Comparison of ENCODE assay signal across 30 cellular contexts in the genomic region with DNA sequence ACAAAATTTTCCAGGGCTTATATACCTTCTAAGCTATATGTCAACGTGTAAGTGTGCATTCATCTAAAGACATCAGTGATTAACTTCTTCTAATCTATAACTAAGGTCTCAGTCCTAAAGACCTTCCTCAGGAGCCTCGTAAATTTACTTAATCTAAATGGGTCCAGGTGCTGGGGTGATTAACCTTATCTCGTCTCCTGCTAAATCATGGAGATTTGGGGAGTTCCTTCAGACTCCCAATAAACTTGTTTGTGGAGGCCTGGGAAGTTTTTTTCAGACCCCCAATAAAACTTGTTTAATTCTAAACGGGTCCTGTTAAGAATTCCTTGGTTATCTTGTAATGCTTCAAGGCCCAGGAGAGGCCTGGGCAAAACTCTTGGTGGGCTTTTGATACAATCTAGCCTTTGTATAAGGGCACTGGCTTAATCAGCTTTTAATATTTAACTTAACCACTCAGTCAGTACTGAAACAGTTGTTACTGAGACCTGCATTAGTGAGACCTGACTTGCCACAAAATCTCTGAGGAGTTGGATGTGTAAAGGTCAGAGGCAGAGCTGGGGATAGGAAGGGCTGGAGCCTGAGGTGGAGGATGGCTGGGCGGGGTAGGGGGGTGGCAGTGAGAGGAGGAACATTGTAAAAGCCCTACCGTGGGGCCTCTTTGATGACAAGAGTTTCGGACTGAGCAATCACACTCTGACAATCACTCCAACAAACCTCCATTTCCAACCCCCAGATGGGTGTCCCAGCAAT. TPM values are rescaled to one million over a fixed set of nuclear protein-coding genes. Genes with fewer than 3 reads are reported as not detected.
DNase-seq lines count a peak whose midpoint lies in the region; ATAC-seq, FAIRE-seq and TF ChIP-seq lines count a peak whose summit lies in the region.
"Had no signal": no experiment of that assay in that cellular context is flagged by ENCODE, and none has a peak within 500 bp of the region (broad histone marks: within the 10 kb centered on the region; RNA-seq: fewer than 3 reads in every experiment).

No MANE protein-coding gene starts in this region.

- DNase-seq in HuH-7.5 (ENCODE audit: low spot score) (peak; percentile 43), kidney (no peak), nephron progenitor cell (no peak), mucosa of gallbladder (ENCODE audit: low spot score) (no peak), NOMO-1 (lab: John Stamatoyannopoulos, UW; ENCODE audit: unreplicated experiment in 2 of 2) (no peak)
- DNase-seq in activated naive CD4-positive, alpha-beta T cell treated with anti-CD3 and anti-CD28 coated beads for 36 hours, result no peak
- DNase-seq: activated CD4-positive, alpha-beta T cell treated with anti-CD3 and anti-CD28 coated beads, Interleukin-2, amount 10 ng/mL, durations not matched to agents 7 days and 5 days; activated effector memory CD4-positive, alpha-beta T cell treated with anti-CD3 and anti-CD28 coated beads, Interleukin-2, amount 50 U/mL, for 16 hours; cortex of kidney; heart right ventricle; HFFc6; immature natural killer cell; mammary epithelial cell; natural killer cell; NCI-H1930; NCI-H345; stimulated activated CD4-positive, alpha-beta T cell treated with anti-CD3 and anti-CD28 coated beads, Interleukin-2, amount 100 ng/mL, for 48 hours had no signal

- TF ChIP-seq CTCF in 22Rv1 (IDR thresholded peaks at IDR 0.05) (no peak), kidney (IDR thresholded peaks at IDR 0.05; ENCODE audit: borderline replicate concordance, extremely low read depth, insufficient read depth) (no peak), nephron progenitor cell (IDR thresholded peaks at IDR 0.05) (no peak)

- peaks cover 13 to 26% of the 10 kb centered on the region in 2 donors for H3K4me1 ChIP-seq in kidney (ENCODE audit: control insufficient read depth in 1 of 2, insufficient read depth in 1 of 2, low read depth in 1 of 2, low read length in 2 of 2)
- H3K4me1 ChIP-seq: BLaER1 treated with 17β-estradiol and CSF1 and Interleukin-3, amounts not matched to agents 10 nM and 100 nM had no signal

- H3K36me3 Mint-ChIP-seq in nephron progenitor cell (ENCODE audit: low read depth), result no peaks in the 10 kb centered on the region
- no peaks in the 10 kb centered on the region for H3K36me3 Mint-ChIP-seq in activated naive CD4-positive, alpha-beta T cell treated with anti-CD3 and anti-CD28 coated beads for 36 hours (ENCODE audit: low read depth)
- H3K36me3 Mint-ChIP-seq: immature natural killer cell, natural killer cell had no signal

- peaks cover 4% of the 10 kb centered on the region for H3K9me3 Mint-ChIP-seq in nephron progenitor cell
- H3K9me3 Mint-ChIP-seq in activated naive CD4-positive, alpha-beta T cell treated with anti-CD3 and anti-CD28 coated beads for 36 hours, result no peaks in the 10 kb centered on the region
- H3K9me3 Mint-ChIP-seq: activated CD4-positive, alpha-beta T cell treated with anti-CD3 and anti-CD28 coated beads, Interleukin-2, amount 10 ng/mL, durations not matched to agents 7 days and 5 days; HFFc6; natural killer cell; T-helper 1 cell treated with Interleukin-12 subunit alpha and Interleukin-12 subunit beta and Interleukin-4 antibody, amounts not matched to agents 30 μg/mL and 1 μg/mL, for 36 hours had no signal

- H3K27ac Mint-ChIP-seq in nephron progenitor cell, result peak overlapping the region; percentile 37
- H3K27ac Mint-ChIP-seq in activated naive CD4-positive, alpha-beta T cell treated with anti-CD3 and anti-CD28 coated beads for 36 hours, result no peak overlapping the region
- H3K27ac Mint-ChIP-seq: activated CD4-positive, alpha-beta T cell treated with anti-CD3 and anti-CD28 coated beads, Interleukin-2, amount 10 ng/mL, durations not matched to agents 7 days and 5 days; HFFc6; immature natural killer cell; natural killer cell; T-helper 1 cell treated with Interleukin-12 subunit alpha and Interleukin-12 subunit beta and Interleukin-4 antibody, amounts not matched to agents 30 μg/mL and 1 μg/mL, for 36 hours had no signal

- H3K4me3 ChIP-seq in kidney (ENCODE audit: low read length in 2 of 2), result no peak overlapping the region
- H3K4me3 ChIP-seq: BLaER1 treated with 17β-estradiol and CSF1 and Interleukin-3, amounts not matched to agents 10 nM and 100 nM; heart right ventricle; K562; Peyer's patch; SJSA1 had no signal

- H3K9ac ChIP-seq in kidney (ENCODE audit: low read length in 2 of 2), result no peak overlapping the region
- H3K9ac ChIP-seq: BLaER1 treated with 17β-estradiol and CSF1 and Interleukin-3, amounts not matched to agents 10 nM and 100 nM had no signal

- no peak overlapping the region for H3K4me3 Mint-ChIP-seq in nephron progenitor cell
- no peak overlapping the region for H3K4me3 Mint-ChIP-seq in activated naive CD4-positive, alpha-beta T cell treated with anti-CD3 and anti-CD28 coated beads for 36 hours
- H3K4me3 Mint-ChIP-seq: activated CD4-positive, alpha-beta T cell treated with anti-CD3 and anti-CD28 coated beads, Interleukin-2, amount 10 ng/mL, durations not matched to agents 7 days and 5 days; HFFc6; immature natural killer cell; natural killer cell; T-helper 1 cell treated with Interleukin-12 subunit alpha and Interleukin-12 subunit beta and Interleukin-4 antibody, amounts not matched to agents 30 μg/mL and 1 μg/mL, for 36 hours had no signal

- no peak for FAIRE-seq in kidney (lab: Jason Lieb, UNC)
- FAIRE-seq: bronchial epithelial cell, K562 had no signal

- peaks cover 3% of the 10 kb centered on the region for H3K27me3 Mint-ChIP-seq in nephron progenitor cell (ENCODE audit: low read depth, poor library complexity)
- H3K27me3 Mint-ChIP-seq in activated naive CD4-positive, alpha-beta T cell treated with anti-CD3 and anti-CD28 coated beads for 36 hours (ENCODE audit: low read depth), result no peaks in the 10 kb centered on the region

- H3K27ac ChIP-seq in 22Rv1 (peak overlapping the region; percentile 47), kidney (ENCODE audit: low read depth in 2 of 2, low read length in 2 of 2) (peak overlapping the region; percentile 71 to 82)
- H3K27ac ChIP-seq: BLaER1 treated with 17β-estradiol and CSF1 and Interleukin-3, amounts not matched to agents 10 nM and 100 nM; SJSA1 had no signal

- CTCF ChIA-PET in activated naive CD4-positive, alpha-beta T cell treated with anti-CD3 and anti-CD28 coated beads for 36 hours (lab: Charles Lee), result interaction anchor here (1.9 kb wide), 1 partner anchor 30 kb away, joined by 4 read pairs; no protein-coding TSS in a partner anchor

- intact Hi-C loops in kidney (cut with DNase I), result no loop called here
- intact Hi-C loops in activated naive CD4-positive, alpha-beta T cell treated with anti-CD3 and anti-CD28 coated beads for 36 hours (cut with micrococcal nuclease), result no loop called here

- no peaks in the 10 kb centered on the region for H3K9me3 ChIP-seq in kidney (ENCODE audit: control insufficient read depth in 1 of 2, low read length in 2 of 2)
- H3K9me3 ChIP-seq: BLaER1 treated with 17β-estradiol and CSF1 and Interleukin-3, amounts not matched to agents 10 nM and 100 nM; heart right ventricle; Peyer's patch; SJSA1 had no signal

- H3K4me1 Mint-ChIP-seq in nephron progenitor cell, result peaks cover 41% of the 10 kb centered on the region
- H3K4me1 Mint-ChIP-seq in activated naive CD4-positive, alpha-beta T cell treated with anti-CD3 and anti-CD28 coated beads for 36 hours (ENCODE audit: low read depth), result no peaks in the 10 kb centered on the region
- H3K4me1 Mint-ChIP-seq: activated CD4-positive, alpha-beta T cell treated with anti-CD3 and anti-CD28 coated beads, Interleukin-2, amount 10 ng/mL, durations not matched to agents 7 days and 5 days; immature natural killer cell; natural killer cell had no signal

- no peaks in the 10 kb centered on the region for H3K36me3 ChIP-seq in kidney (ENCODE audit: control insufficient read depth in 1 of 2, insufficient read depth in 2 of 2, low read length in 2 of 2)
- H3K36me3 ChIP-seq: BLaER1 treated with 17β-estradiol and CSF1 and Interleukin-3, amounts not matched to agents 10 nM and 100 nM; heart right ventricle; Peyer's patch; SJSA1 had no signal

- ATAC-seq in GM21786 (IDR thresholded peaks at IDR 0.05; ENCODE audit: unreplicated experiment), result no peak
- ATAC-seq: K562, natural killer cell had no signal

RNA-seq across cellular contexts. Expression of gene HMGCS2, which starts 6.2 kb away (rescaled TPM):
- total RNA-seq in kidney, result 3.9 TPM
- 163 TPM for polyA plus RNA-seq in kidney (ENCODE audit: insufficient read depth, low read depth, low replicate concordance)
- 22.1 TPM for total RNA-seq in mucosa of gallbladder
- not detected for total RNA-seq in activated naive CD4-positive, alpha-beta T cell treated with anti-CD3 and anti-CD28 coated beads for 36 hours
- total RNA-seq: A673; activated CD4-positive, alpha-beta T cell treated with anti-CD3 and anti-CD28 coated beads, Interleukin-2, amount 10 ng/mL, durations not matched to agents 7 days and 5 days; G401; HFFc6; mammary epithelial cell; natural killer cell; posterior vena cava; SJSA1 had no signal
- polyA plus RNA-seq: immature natural killer cell, K562, mammary epithelial cell had no signal

RNA-seq across cellular contexts. Expression of gene REG4, which starts 36.3 kb away (rescaled TPM):
- total RNA-seq in kidney (not detected), mucosa of gallbladder (0.49 TPM)
- polyA plus RNA-seq in kidney (ENCODE audit: insufficient read depth, low read depth, low replicate concordance), result 0.34 TPM
- total RNA-seq in activated naive CD4-positive, alpha-beta T cell treated with anti-CD3 and anti-CD28 coated beads for 36 hours, result 1 to 10 TPM in 1 of 2 experiments, under 1 TPM in 1; 0.64 to 1.0 TPM
- total RNA-seq: A673, bronchial epithelial cell, G401, heart right ventricle, HFFc6, K562, mammary epithelial cell, natural killer cell, posterior vena cava, SJSA1, skeletal muscle tissue, urinary bladder had no signal
- polyA plus RNA-seq: heart right ventricle, immature natural killer cell, K562 had no signal
